29 cellular contexts compared by ENCODE assay signal in genomic region chr3:175226444-175226843, GRCh38.
"Had no signal": no experiment of that assay in that cellular context is flagged by ENCODE, and none has a peak within 500 bp of the region (broad histone marks: within the 10 kb centered on the region; RNA-seq: fewer than 3 reads in every experiment).

No MANE protein-coding gene starts in this region.

- H3K9me3 Mint-ChIP-seq: endodermal cell had no signal

- H3K4me1 Mint-ChIP-seq: endodermal cell; mesothelial cell of epicardium; naive B cell; naive thymus-derived CD8-positive, alpha-beta T cell had no signal

- DNase-seq: colonic mucosa; cortex of kidney; effector CD8-positive, alpha-beta T cell; effector memory CD8-positive, alpha-beta T cell; endodermal cell; erythroblast; esophagus squamous epithelium; foreskin fibroblast; foreskin melanocyte; gastrocnemius medialis; glutamatergic neuron; head of caudate nucleus; heart right ventricle; hippocampal formation; left cardiac atrium; left lung; left ventricle myocardium superior; lower lobe of right lung; mesenchymal stem cell; mucosa of descending colon; naive B cell; naive thymus-derived CD8-positive, alpha-beta T cell had no signal

- H3K27ac ChIP-seq: colonic mucosa, epithelial cell of prostate, esophagus squamous epithelium, gastrocnemius medialis, heart right ventricle, left lung, lower lobe of right lung had no signal

- H3K36me3 Mint-ChIP-seq: mesothelial cell of epicardium; naive B cell; naive thymus-derived CD8-positive, alpha-beta T cell had no signal

- H3K27me3 ChIP-seq: colonic mucosa, esophagus squamous epithelium, gastrocnemius medialis, heart right ventricle, left lung had no signal

- H3K4me1 ChIP-seq: colonic mucosa, esophagus squamous epithelium, gastrocnemius medialis, left lung, lower lobe of right lung had no signal

- H3K27me3 Mint-ChIP-seq: dendritic cell treated with granulocyte-macrophage colony-stimulating factor and Interleukin-4, amounts not matched to agents 40 ng/mL and 50 ng/mL, for 4 days; effector memory CD8-positive, alpha-beta T cell; naive B cell; naive thymus-derived CD8-positive, alpha-beta T cell had no signal

- H3K4me3 ChIP-seq: colonic mucosa, esophagus squamous epithelium, gastrocnemius medialis, heart right ventricle, left lung, lower lobe of right lung, mucosa of descending colon had no signal

- H3K27ac Mint-ChIP-seq: dendritic cell treated with granulocyte-macrophage colony-stimulating factor and Interleukin-4, amounts not matched to agents 40 ng/mL and 50 ng/mL, for 4 days; effector memory CD8-positive, alpha-beta T cell; endodermal cell; mesothelial cell of epicardium; naive B cell; naive thymus-derived CD8-positive, alpha-beta T cell had no signal

- FAIRE-seq: endometrium, islet of Langerhans, keratinocyte had no signal

- H3K9me3 ChIP-seq: colonic mucosa, esophagus squamous epithelium, gastrocnemius medialis, heart right ventricle, lower lobe of right lung, mucosa of descending colon had no signal

- ATAC-seq: effector memory CD8-positive, alpha-beta T cell; esophagus mucosa; gastrocnemius medialis; heart right ventricle; left cardiac atrium; left lung; left ventricle myocardium superior; lower lobe of right lung; mucosa of descending colon; naive thymus-derived CD8-positive, alpha-beta T cell had no signal

- H3K36me3 ChIP-seq: colonic mucosa, esophagus squamous epithelium, gastrocnemius medialis, heart right ventricle, left lung, lower lobe of right lung had no signal

- H3K4me3 Mint-ChIP-seq: dendritic cell treated with granulocyte-macrophage colony-stimulating factor and Interleukin-4, amounts not matched to agents 40 ng/mL and 50 ng/mL, for 4 days; effector memory CD8-positive, alpha-beta T cell; endodermal cell; mesothelial cell of epicardium; naive B cell; naive thymus-derived CD8-positive, alpha-beta T cell had no signal
